Comparison of ENCODE assay signal across 11 cellular contexts in the genomic region with DNA sequence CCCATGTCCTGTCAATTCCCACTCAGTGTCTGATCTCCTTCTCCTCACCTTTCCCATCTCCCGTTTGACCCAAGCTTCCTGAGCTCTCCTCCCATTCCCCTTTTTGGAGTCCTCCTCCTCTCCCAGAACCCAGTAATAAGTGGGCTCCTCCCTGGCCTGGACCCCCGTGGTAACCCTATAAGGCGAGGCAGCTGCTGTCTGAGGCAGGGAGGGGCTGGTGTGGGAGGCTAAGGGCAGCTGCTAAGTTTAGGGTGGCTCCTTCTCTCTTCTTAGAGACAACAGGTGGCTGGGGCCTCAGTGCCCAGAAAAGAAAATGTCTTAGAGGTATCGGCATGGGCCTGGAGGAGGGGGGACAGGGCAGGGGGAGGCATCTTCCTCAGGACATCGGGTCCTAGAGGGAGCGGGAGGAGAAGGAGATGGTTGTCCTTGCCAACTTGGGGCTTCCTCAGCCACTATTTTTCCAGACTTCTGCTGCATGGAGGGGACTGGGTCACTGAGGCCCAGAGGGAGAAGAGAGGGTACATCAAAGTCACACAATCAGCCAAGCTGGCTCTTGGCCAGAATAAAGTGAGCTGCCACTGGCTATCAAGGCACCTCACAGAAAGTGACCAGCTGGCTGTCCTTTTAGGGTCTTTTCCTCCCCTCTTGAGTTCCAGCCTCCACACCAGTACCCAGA. TPM values are rescaled to one million over a fixed set of nuclear protein-coding genes. Genes with fewer than 3 reads are reported as not detected.
DNase-seq lines count a peak whose midpoint lies in the region; ATAC-seq and TF ChIP-seq lines count a peak whose summit lies in the region.
"Had no signal": no experiment of that assay in that cellular context is flagged by ENCODE, and none has a peak within 500 bp of the region (broad histone marks: within the 10 kb centered on the region; RNA-seq: fewer than 3 reads in every experiment).

No MANE protein-coding gene starts in this region.

- H3K4me1 Mint-ChIP-seq in activated CD4-positive, alpha-beta T cell treated with anti-CD3 and anti-CD28 coated beads, Interleukin-2, amount 10 ng/mL, durations not matched to agents 7 days and 5 days = peaks cover 41% of the 10 kb centered on the region
- H3K4me1 Mint-ChIP-seq in effector memory CD8-positive, alpha-beta T cell (ENCODE audit: low read depth in 2 of 2) = peaks cover 37 to 38% of the 10 kb centered on the region in 2 donors

- no peak overlapping the region for H3K27ac ChIP-seq in OCI-LY3 (ENCODE audit: low read length)
- H3K27ac ChIP-seq in psoas muscle = peak overlapping the region; percentile 97
- no peak overlapping the region for H3K27ac ChIP-seq in thyroid gland

- no peaks in the 10 kb centered on the region for H3K9me3 Mint-ChIP-seq in activated CD4-positive, alpha-beta T cell treated with anti-CD3 and anti-CD28 coated beads, Interleukin-2, amount 10 ng/mL, durations not matched to agents 7 days and 5 days
- H3K9me3 Mint-ChIP-seq in effector memory CD8-positive, alpha-beta T cell = no peaks in the 10 kb centered on the region

- H3K9me3 ChIP-seq in OCI-LY3 (ENCODE audit: insufficient read depth, low read length) = no peaks in the 10 kb centered on the region
- no peaks in the 10 kb centered on the region for H3K9me3 ChIP-seq in psoas muscle
- H3K9me3 ChIP-seq in thyroid gland = no peaks in the 10 kb centered on the region
- H3K9me3 ChIP-seq: vagina had no signal

- H3K9ac ChIP-seq in OCI-LY3 (ENCODE audit: low read length) = peak overlapping the region; percentile 86

- H3K79me2 ChIP-seq in OCI-LY3 (ENCODE audit: low read length) = peaks cover 29% of the 10 kb centered on the region

- no peak for TF ChIP-seq POLR2A in thyroid gland (IDR thresholded peaks at IDR 0.05)

- H3K36me3 ChIP-seq in OCI-LY3 (replicated peaks; ENCODE audit: low read depth, low read length) (no peaks in the 10 kb centered on the region), psoas muscle (ENCODE audit: insufficient read depth in 1 of 2, low read depth in 1 of 2) (peaks cover 0 to 5% of the 10 kb centered on the region in 2 donors), thyroid gland (no peaks in the 10 kb centered on the region)
- H3K36me3 ChIP-seq: vagina had no signal

- WGBS in psoas muscle, 3 donors = 26 to 38% (median 28%) methylated on average over 6 of the region's 6 CpGs
- WGBS in thyroid gland, 2 donors = 78% methylated on average over 6 of the region's 6 CpGs

- POLR2A ChIA-PET in activated CD4-positive, alpha-beta T cell treated with anti-CD3 and anti-CD28 coated beads, Interleukin-2, amount 10 ng/mL, durations not matched to agents 7 days and 5 days (lab: Charles Lee) = no interaction called here

- ATAC-seq in effector memory CD8-positive, alpha-beta T cell (replicated peaks) = no peak
- ATAC-seq in psoas muscle (peak in 3 of 4 donors; percentile 31 to 51 (median 39)), GM18511 (IDR thresholded peaks at IDR 0.05; ENCODE audit: unreplicated experiment) (no peak)

- H3K27ac Mint-ChIP-seq in activated CD4-positive, alpha-beta T cell treated with anti-CD3 and anti-CD28 coated beads, Interleukin-2, amount 10 ng/mL, durations not matched to agents 7 days and 5 days = peak overlapping the region; percentile 93
- H3K27ac Mint-ChIP-seq in effector memory CD8-positive, alpha-beta T cell = peak overlapping the region; percentile 88 to 93

- intact Hi-C loops in psoas muscle (cut with DNase I) = loop anchor here in 1 of 2 donors (5.0 kb wide), 1 partner anchor 35 kb away; the partner anchor contains the start of gene ZNF771
- intact Hi-C loops in thyroid gland (cut with DNase I) = no loop called here

- peaks cover 23% of the 10 kb centered on the region for H4K20me1 ChIP-seq in OCI-LY3 (ENCODE audit: insufficient read depth, low read length)

- DNase-seq in activated CD4-positive, alpha-beta T cell treated with anti-CD3 and anti-CD28 coated beads, Interleukin-2, amount 10 ng/mL, durations not matched to agents 7 days and 5 days = no peak
- no peak for DNase-seq in activated CD4-positive, alpha-beta T cell treated with anti-CD3 and anti-CD28 coated beads, Interleukin-2, amount 50 U/mL, for 4 hours
- no peak for DNase-seq in effector memory CD8-positive, alpha-beta T cell
- DNase-seq in psoas muscle (peak in 1 of 2 donors; percentile 87), cortex of kidney (lab: John Stamatoyannopoulos, UW) (no peak), thyroid gland (no peak)
- DNase-seq: NCI-H1436; stimulated activated CD4-positive, alpha-beta T cell treated with anti-CD3 and anti-CD28 coated beads, Interleukin-4, amount 100 ng/mL, for 24 hours had no signal

- H3K27me3 Mint-ChIP-seq in activated CD4-positive, alpha-beta T cell treated with anti-CD3 and anti-CD28 coated beads, Interleukin-2, amount 10 ng/mL, durations not matched to agents 7 days and 5 days = no peaks in the 10 kb centered on the region
- no peaks in the 10 kb centered on the region for H3K27me3 Mint-ChIP-seq in effector memory CD8-positive, alpha-beta T cell

- peak overlapping the region; percentile 17; the same call in 1 of the 2 replicates for H2AFZ ChIP-seq in OCI-LY3 (ENCODE audit: low read depth, low read length)

- peak overlapping the region; percentile 75 for H3K4me3 Mint-ChIP-seq in activated CD4-positive, alpha-beta T cell treated with anti-CD3 and anti-CD28 coated beads, Interleukin-2, amount 10 ng/mL, durations not matched to agents 7 days and 5 days
- H3K4me3 Mint-ChIP-seq in effector memory CD8-positive, alpha-beta T cell = peak overlapping the region; percentile 74 to 79

- peak overlapping the region; percentile 97 for H3K4me2 ChIP-seq in OCI-LY3 (ENCODE audit: low read length)

- CTCF ChIA-PET in activated CD4-positive, alpha-beta T cell treated with anti-CD3 and anti-CD28 coated beads, Interleukin-2, amount 10 ng/mL, durations not matched to agents 7 days and 5 days (lab: Charles Lee) = interaction anchor here (1.2 to 2.2 kb wide), 4 partner anchors 11 to 37 kb away, joined by 4 to 9 read pairs (median 6); partner anchors contain the start of gene SEPTIN1

- H3K4me3 ChIP-seq in OCI-LY3 (ENCODE audit: low read length) (peak overlapping the region; percentile 83), psoas muscle (peak overlapping the region; percentile 65), thyroid gland (replicated peaks in 1 of 3) (no peak overlapping the region)

- H3K4me1 ChIP-seq in OCI-LY3 (ENCODE audit: low read length) (peaks cover 33% of the 10 kb centered on the region), psoas muscle (peaks cover 48% of the 10 kb centered on the region), thyroid gland (peaks cover 21 to 30% of the 10 kb centered on the region in 2 donors)

- H3K36me3 Mint-ChIP-seq in activated CD4-positive, alpha-beta T cell treated with anti-CD3 and anti-CD28 coated beads, Interleukin-2, amount 10 ng/mL, durations not matched to agents 7 days and 5 days (ENCODE audit: low read depth) = peaks cover 21% of the 10 kb centered on the region
- peaks cover 8% of the 10 kb centered on the region for H3K36me3 Mint-ChIP-seq in effector memory CD8-positive, alpha-beta T cell (ENCODE audit: insufficient read depth)

- TF ChIP-seq CTCF in OCI-LY3 (IDR thresholded peaks at IDR 0.05; ENCODE audit: low read depth, low read length) (no peak), psoas muscle (IDR thresholded peaks at IDR 0.05) (no peak), thyroid gland (IDR thresholded peaks at IDR 0.05) (no peak)

- no peaks in the 10 kb centered on the region for H3K27me3 ChIP-seq in OCI-LY3 (ENCODE audit: low read depth, low read length)
- no peaks in the 10 kb centered on the region for H3K27me3 ChIP-seq in psoas muscle (ENCODE audit: insufficient read depth in 3 of 3, low read length in 2 of 3)
- H3K27me3 ChIP-seq in thyroid gland = no peaks in the 10 kb centered on the region
- H3K27me3 ChIP-seq: vagina had no signal

RNA-seq across cellular contexts. Expression of gene TBC1D10B, which starts 1.9 kb away (rescaled TPM):
- 10 to 100 TPM; 63.9 to 69.9 TPM for total RNA-seq in activated CD4-positive, alpha-beta T cell treated with anti-CD3 and anti-CD28 coated beads, Interleukin-2, amount 10 ng/mL, durations not matched to agents 7 days and 5 days
- total RNA-seq in psoas muscle = 10 to 100 TPM; 30.1 to 50.0 (median 34.1) TPM
- 10 to 100 TPM; 24.5 to 45.0 (median 26.4) TPM for polyA plus RNA-seq in psoas muscle
- total RNA-seq in thyroid gland = 10 to 100 TPM; 26.6 to 38.1 (median 33.5) TPM

RNA-seq across cellular contexts. Expression of gene MYL11, which starts 2.4 kb away (rescaled TPM):
- total RNA-seq in activated CD4-positive, alpha-beta T cell treated with anti-CD3 and anti-CD28 coated beads, Interleukin-2, amount 10 ng/mL, durations not matched to agents 7 days and 5 days = not detected
- total RNA-seq in psoas muscle = 1,000 to 10,000 TPM; 1,414 to 6,743 (median 2,777) TPM
- polyA plus RNA-seq in psoas muscle = 1,000 to 10,000 TPM in 2 of 3 donors, 100 to 1,000 TPM in 1; 636 to 4,264 (median 2,548) TPM
- total RNA-seq in thyroid gland = not detected
- total RNA-seq: vagina had no signal

RNA-seq across cellular contexts. Expression of gene SEPTIN1, which starts 10.2 kb away (rescaled TPM):
- total RNA-seq in activated CD4-positive, alpha-beta T cell treated with anti-CD3 and anti-CD28 coated beads, Interleukin-2, amount 10 ng/mL, durations not matched to agents 7 days and 5 days = 100 to 1,000 TPM; 383 to 413 TPM
- 1 to 10 TPM in 2 of 4 donors, under 1 TPM in 2; 0.34 to 1.8 (median 0.90) TPM for total RNA-seq in psoas muscle
- polyA plus RNA-seq in psoas muscle = under 1 TPM; 0.22 to 0.51 (median 0.28) TPM
- total RNA-seq in thyroid gland = 1 to 10 TPM in 3 of 4 donors, under 1 TPM in 1; 0.56 to 3.4 (median 1.4) TPM

RNA-seq across cellular contexts. Expression of gene CD2BP2, which starts 17.1 kb away (rescaled TPM):
- total RNA-seq in activated CD4-positive, alpha-beta T cell treated with anti-CD3 and anti-CD28 coated beads, Interleukin-2, amount 10 ng/mL, durations not matched to agents 7 days and 5 days = 10 to 100 TPM; 51.8 to 65.0 TPM
- 10 to 100 TPM; 38.9 to 65.0 (median 49.6) TPM for total RNA-seq in psoas muscle
- polyA plus RNA-seq in psoas muscle = 10 to 100 TPM; 31.0 to 61.8 (median 55.6) TPM
- total RNA-seq in thyroid gland = 10 to 100 TPM; 39.1 to 68.5 (median 56.1) TPM

RNA-seq across cellular contexts. Expression of gene ZNF48, which starts 23.0 kb away (rescaled TPM):
- total RNA-seq in activated CD4-positive, alpha-beta T cell treated with anti-CD3 and anti-CD28 coated beads, Interleukin-2, amount 10 ng/mL, durations not matched to agents 7 days and 5 days = 10 to 100 TPM; 13.7 to 13.9 TPM
- total RNA-seq in psoas muscle = 1 to 10 TPM; 2.8 to 7.8 (median 5.6) TPM
- polyA plus RNA-seq in psoas muscle = 1 to 10 TPM; 2.3 to 7.4 (median 3.2) TPM
- 10 to 100 TPM in 2 of 4 donors, 1 to 10 TPM in 2; 8.5 to 12.2 (median 9.4) TPM for total RNA-seq in thyroid gland

Comparison
In these comparisons a context has a peak if more than half of its experiments do, and no peak if none do; other contexts are left out.
1. H3K4me3 ChIP-seq: peak in OCI-LY3 (single experiment) and psoas muscle (single experiment); none in thyroid gland (0 of 3).
2. ATAC-seq: peak in psoas muscle (3 of 4); none in effector memory CD8-positive, alpha-beta T cell (single experiment) and GM18511 (single experiment).
3. RNA of gene MYL11, which starts 2.4 kb away (total RNA-seq): 1,414 to 6,743 TPM in psoas muscle; not detected in activated CD4-positive, alpha-beta T cell treated with anti-CD3 and anti-CD28 coated beads, Interleukin-2, amount 10 ng/mL, durations not matched to agents 7 days and 5 days and not detected in thyroid gland; every median in the first group is over 1,000 times any median in the second.
4. RNA of gene SEPTIN1, which starts 10.2 kb away (total RNA-seq): 383 to 413 TPM in activated CD4-positive, alpha-beta T cell treated with anti-CD3 and anti-CD28 coated beads, Interleukin-2, amount 10 ng/mL, durations not matched to agents 7 days and 5 days; 0.56 to 3.4 TPM in thyroid gland and 0.34 to 1.8 TPM in psoas muscle; every median in the first group is over 10 times any median in the second.